17 cellular contexts compared by ENCODE assay signal in the genomic region with DNA sequence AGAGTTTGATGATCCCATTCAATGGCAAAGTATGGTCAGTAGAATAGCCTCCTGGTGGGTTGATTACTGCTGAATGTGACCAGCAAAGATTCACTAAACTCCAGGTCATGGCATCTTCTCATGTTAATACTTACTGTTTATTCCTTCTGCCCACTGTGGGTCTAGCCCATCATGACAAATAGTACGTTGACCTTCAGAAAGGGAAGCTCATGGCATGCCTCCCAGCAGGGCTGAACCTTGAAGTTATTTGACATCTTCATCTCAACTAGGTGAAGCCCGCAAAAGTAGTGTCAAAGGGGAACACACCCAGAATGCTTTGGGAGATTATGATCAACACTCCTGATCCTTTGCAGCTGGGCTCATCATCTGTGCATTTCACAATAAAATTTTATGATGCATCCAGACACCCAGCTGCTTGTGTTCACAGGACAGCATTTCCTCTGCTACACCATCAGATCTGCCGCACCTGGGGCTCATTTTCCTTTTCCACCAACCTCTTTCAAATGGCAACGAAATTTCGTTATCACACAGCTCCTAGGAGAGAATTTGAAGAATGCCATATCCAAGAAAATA.
DNase-seq lines count a peak whose midpoint lies in the region; ATAC-seq, FAIRE-seq and TF ChIP-seq lines count a peak whose summit lies in the region.
"Had no signal": no experiment of that assay in that cellular context is flagged by ENCODE, and none has a peak within 500 bp of the region (broad histone marks: within the 10 kb centered on the region; RNA-seq: fewer than 3 reads in every experiment).

No MANE protein-coding gene starts in this region.

- FAIRE-seq in D721Med (lab: Jason Lieb, UNC) = peak; percentile 6

- TF ChIP-seq CTCF in D721Med (IDR thresholded peaks at IDR 0.05; ENCODE audit: insufficient read depth, missing control alignments) = no peak

- DNase-seq in DMS153 (lab: John Stamatoyannopoulos, UW) (peak; percentile 26), DMS153 treated with DMSO at 0.1 percent for 48 hours (lab: John Stamatoyannopoulos, UW; ENCODE audit: unreplicated experiment) (no peak), D721Med (ENCODE audit: insufficient read length, low spot score) (no peak), OCI-M1 (lab: John Stamatoyannopoulos, UW) (peak; percentile 33), iris pigment epithelial cell (ENCODE audit: low read depth) (peak; percentile 6), medulla oblongata (ENCODE audit: extremely low spot score) (no peak)
- DNase-seq: DMS 273 treated with DMSO at 0.1 percent for 48 hours, KBM-7, NCI-H1092, NCI-H446, NCI-H82, SK-N-SH, T-cell had no signal

- ATAC-seq in HG02885 (IDR thresholded peaks at IDR 0.05; ENCODE audit: poor library complexity, unreplicated experiment) (no peak), HG03354 (IDR thresholded peaks at IDR 0.05; ENCODE audit: poor library complexity, severe bottlenecking, unreplicated experiment) (no peak)
- ATAC-seq: Panc1, Right ventricle myocardium inferior, T-cell had no signal

Comparison
In these comparisons a context has a peak if more than half of its experiments do, and no peak if none do; other contexts are left out.
1. DNase-seq: peak in DMS153 (single experiment), OCI-M1 (single experiment) and iris pigment epithelial cell (single experiment); none in DMS153 treated with DMSO at 0.1 percent for 48 hours (single experiment), D721Med (single experiment) and medulla oblongata (single experiment).